10 cellular contexts compared by ENCODE assay signal in genomic region chr19:38736036-38736412, GRCh38. TPM values are rescaled to one million over a fixed set of nuclear protein-coding genes. Genes with fewer than 3 reads are reported as not detected.
A peak's percentile ranks its signal among the peaks of the same experiment; 100 is the strongest.
DNase-seq lines count a peak whose midpoint lies in the region; ATAC-seq, FAIRE-seq and TF ChIP-seq lines count a peak whose summit lies in the region.
"Had no signal": no experiment of that assay in that cellular context is flagged by ENCODE, and none has a peak within 500 bp of the region (broad histone marks: within the 10 kb centered on the region; RNA-seq: fewer than 3 reads in every experiment).

No MANE protein-coding gene starts in this region.

- FAIRE-seq in H54 (lab: Jason Lieb, UNC) = no peak

- H4K20me1 ChIP-seq in smooth muscle cell (ENCODE audit: low read depth) = no peaks in the 10 kb centered on the region

- H3K27ac ChIP-seq in left ventricle myocardium inferior (replicated peaks) (no peak overlapping the region), smooth muscle cell (ENCODE audit: low read depth) (no peak overlapping the region)
- H3K27ac ChIP-seq: KMS-11 had no signal

- H3K36me3 ChIP-seq in ES-I3 (ENCODE audit: insufficient read depth, low read length) (peaks cover 4% of the 10 kb centered on the region; the same call in 1 of the 2 replicates), left ventricle myocardium inferior (peaks cover 10% of the 10 kb centered on the region), smooth muscle cell (ENCODE audit: low read depth) (no peaks in the 10 kb centered on the region)

- peak overlapping the region; percentile 57; the same call in 1 of the 2 replicates for H3K9ac ChIP-seq in ES-I3 (ENCODE audit: low read depth, low read length)
- H3K9ac ChIP-seq in smooth muscle cell (ENCODE audit: low read depth) = peak overlapping the region; percentile 39
- H3K9ac ChIP-seq: KMS-11 had no signal

- intact Hi-C loops in left ventricle myocardium inferior (cut with micrococcal nuclease) = no loop called here

- peaks cover 2% of the 10 kb centered on the region; the same call in 1 of the 2 replicates for H3K4me1 ChIP-seq in ES-I3 (ENCODE audit: insufficient read depth, low read length)
- H3K4me1 ChIP-seq in left ventricle myocardium inferior = peaks cover 50% of the 10 kb centered on the region
- H3K4me1 ChIP-seq in smooth muscle cell (ENCODE audit: low read depth) = no peaks in the 10 kb centered on the region

- no peak for ATAC-seq in HG03108 (IDR thresholded peaks at IDR 0.05; ENCODE audit: unreplicated experiment)

- H3K9me3 ChIP-seq in ES-I3 (ENCODE audit: control insufficient read depth, insufficient read depth, low read length) (no peaks in the 10 kb centered on the region), left ventricle myocardium inferior (replicated peaks) (no peaks in the 10 kb centered on the region), smooth muscle cell (replicated peaks; ENCODE audit: low read depth) (no peaks in the 10 kb centered on the region)

- WGBS in smooth muscle cell (ENCODE audit: low lambda C conversion rate) = 2% methylated on average over 22 of the region's 42 CpGs

- peak overlapping the region; percentile 84 for H3K4me2 ChIP-seq in smooth muscle cell
- H3K4me2 ChIP-seq: KMS-11 had no signal

- TF ChIP-seq CTCF in left ventricle myocardium inferior (IDR thresholded peaks at IDR 0.05; ENCODE audit: borderline replicate concordance) = no peak
- TF ChIP-seq CTCF in smooth muscle cell (IDR thresholded peaks at IDR 0.05; ENCODE audit: borderline replicate concordance, insufficient read depth, poor library complexity, severe bottlenecking) = no peak

- H3K4me3 ChIP-seq in left ventricle myocardium inferior = peak overlapping the region; percentile 56
- peak overlapping the region; percentile 48 for H3K4me3 ChIP-seq in smooth muscle cell

- TF ChIP-seq POLR2A in H54 (IDR thresholded peaks at IDR 0.05; ENCODE audit: low read depth, low read length) = no peak

- H3K79me2 ChIP-seq in smooth muscle cell (ENCODE audit: low read depth) = no peaks in the 10 kb centered on the region

- peaks cover 24% of the 10 kb centered on the region for H3F3A ChIP-seq in smooth muscle cell (ENCODE audit: low read depth)

- no peak overlapping the region for H2AFZ ChIP-seq in smooth muscle cell (ENCODE audit: low read depth)

- DNase-seq in NOMO-1 treated with dmso at 0.1 percent for 144 hours (lab: John Stamatoyannopoulos, UW; ENCODE audit: unreplicated experiment) = peak; percentile 14
- peak; percentile 86 for DNase-seq in activated effector memory CD4-positive, alpha-beta T cell treated with anti-CD3 and anti-CD28 coated beads, Interleukin-2, amount 50 U/mL, for 16 hours
- peak; percentile 33 for DNase-seq in left ventricle myocardium inferior
- DNase-seq in smooth muscle cell (lab: John Stamatoyannopoulos, UW; ENCODE audit: unreplicated experiment) = no peak
- no peak for DNase-seq in H54 (ENCODE audit: insufficient read length, low spot score)
- no peak for DNase-seq in SKM-1 treated with dmso at 0.1 percent for 144 hours (lab: John Stamatoyannopoulos, UW; ENCODE audit: unreplicated experiment)

- no peaks in the 10 kb centered on the region for H3K27me3 ChIP-seq in left ventricle myocardium inferior (ENCODE audit: low read depth)
- no peaks in the 10 kb centered on the region for H3K27me3 ChIP-seq in smooth muscle cell (ENCODE audit: low read depth)

RNA-seq across cellular contexts. Expression of gene CAPN12, which starts 8.2 kb away (rescaled TPM):
- total RNA-seq in left ventricle myocardium inferior (0.22 TPM), smooth muscle cell (3.2 and 5.5 TPM in 2 replicates)
- polyA plus RNA-seq in smooth muscle cell = 1.4 and 6.5 TPM in 2 replicates
- total RNA-seq: neural crest cell had no signal

RNA-seq across cellular contexts. Expression of gene LGALS7, which starts 37.3 kb away (rescaled TPM):
- total RNA-seq in left ventricle myocardium inferior (not detected), smooth muscle cell (not detected in 2 replicates)
- 3.4 TPM in 1 of 2 replicates, not detected in the other for polyA plus RNA-seq in smooth muscle cell
- total RNA-seq: neural crest cell had no signal

RNA-seq across cellular contexts. Expression of gene LGALS7B, which starts 53.0 kb away (rescaled TPM):
- not detected for total RNA-seq in left ventricle myocardium inferior
- 3.0 TPM in 1 of 2 replicates, not detected in the other for total RNA-seq in smooth muscle cell
- 0.56 TPM in 1 of 2 replicates, not detected in the other for polyA plus RNA-seq in smooth muscle cell
- total RNA-seq: neural crest cell had no signal

Comparison
In these comparisons a context has a peak if more than half of its experiments do, and no peak if none do; other contexts are left out.
1. DNase-seq: peak in NOMO-1 treated with dmso at 0.1 percent for 144 hours (single experiment), activated effector memory CD4-positive, alpha-beta T cell treated with anti-CD3 and anti-CD28 coated beads, Interleukin-2, amount 50 U/mL, for 16 hours (single experiment) and left ventricle myocardium inferior (single experiment); none in smooth muscle cell (single experiment), H54 (single experiment) and SKM-1 treated with dmso at 0.1 percent for 144 hours (single experiment).